Comparison of ENCODE assay signal across 13 cellular contexts in genomic region chr20:61817575-61817974, GRCh38.
DNase-seq lines count a peak whose midpoint lies in the region; ATAC-seq and TF ChIP-seq lines count a peak whose summit lies in the region.
"Had no signal": no experiment of that assay in that cellular context is flagged by ENCODE, and none has a peak within 500 bp of the region (broad histone marks: within the 10 kb centered on the region; RNA-seq: fewer than 3 reads in every experiment).

No MANE protein-coding gene starts in this region.

- H3K4me1 Mint-ChIP-seq in glutamatergic neuron (ENCODE audit: low read depth, unreplicated experiment) (peaks cover 1% of the 10 kb centered on the region), neural progenitor cell (peaks cover 15% of the 10 kb centered on the region)
- H3K4me1 Mint-ChIP-seq in activated CD8-positive, alpha-beta T cell treated with anti-CD3 and anti-CD28 coated beads for 36 hours (ENCODE audit: low read depth), result no peaks in the 10 kb centered on the region
- H3K4me1 Mint-ChIP-seq: CD4-positive, CD25-positive, alpha-beta regulatory T cell had no signal

- H3K4me3 ChIP-seq in BLaER1 treated with 17β-estradiol and CSF1 and Interleukin-3, amounts not matched to agents 10 nM and 100 nM, result no peak overlapping the region
- H3K4me3 ChIP-seq in HEK293 (ENCODE audit: low read depth, low read length) (no peak overlapping the region), neural progenitor cell (no peak overlapping the region)
- H3K4me3 ChIP-seq: A549 had no signal

- POLR2A ChIA-PET in HEK293 (lab: Yijun Ruan, JAX), result no interaction called here
- POLR2A ChIA-PET in activated CD8-positive, alpha-beta T cell treated with anti-CD3 and anti-CD28 coated beads for 36 hours (lab: Charles Lee), result no interaction called here

- no peak overlapping the region for H3K9ac ChIP-seq in BLaER1 treated with 17β-estradiol and CSF1 and Interleukin-3, amounts not matched to agents 10 nM and 100 nM
- H3K9ac ChIP-seq in neural progenitor cell, result no peak overlapping the region

- CTCF ChIA-PET in HEK293 (lab: Yijun Ruan, JAX), result no interaction called here
- CTCF ChIA-PET in activated CD8-positive, alpha-beta T cell treated with anti-CD3 and anti-CD28 coated beads for 36 hours (lab: Charles Lee), result no interaction called here

- H3K9me3 Mint-ChIP-seq in glutamatergic neuron (ENCODE audit: unreplicated experiment), result no peaks in the 10 kb centered on the region
- no peaks in the 10 kb centered on the region for H3K9me3 Mint-ChIP-seq in neural progenitor cell
- no peaks in the 10 kb centered on the region for H3K9me3 Mint-ChIP-seq in activated CD8-positive, alpha-beta T cell treated with anti-CD3 and anti-CD28 coated beads for 36 hours

- peak overlapping the region in 8 of 11 experiments; percentile 62 to 92 (median 80); a peak in 15 of 22 replicates for H3K4me2 ChIP-seq in BLaER1 treated with 17β-estradiol and CSF1 and Interleukin-3, amounts not matched to agents 10 nM and 100 nM
- no peak overlapping the region for H3K4me2 ChIP-seq in neural progenitor cell
- H3K4me2 ChIP-seq: A549 had no signal

- peak overlapping the region in 1 of 11 experiments; percentile 47; a peak in 2 of 22 replicates for H3K27ac ChIP-seq in BLaER1 treated with 17β-estradiol and CSF1 and Interleukin-3, amounts not matched to agents 10 nM and 100 nM
- H3K27ac ChIP-seq in HEK293 (ENCODE audit: extremely low read depth, low read depth, low read length) (no peak overlapping the region), neural progenitor cell (no peak overlapping the region)
- H3K27ac ChIP-seq: A549 had no signal

- no peak for TF ChIP-seq CTCF in HEK293 (tag by site-specific recombination; IDR thresholded peaks at IDR 0.05)
- TF ChIP-seq CTCF in glutamatergic neuron (IDR thresholded peaks at IDR 0.05; ENCODE audit: partially characterized antibody, unreplicated experiment), result no peak
- no peak for TF ChIP-seq CTCF in neural progenitor cell (IDR thresholded peaks at IDR 0.05)
- no peak for TF ChIP-seq CTCF in activated CD8-positive, alpha-beta T cell treated with anti-CD3 and anti-CD28 coated beads for 36 hours (IDR thresholded peaks at IDR 0.05)

- no peak for ATAC-seq in HG03378 (IDR thresholded peaks at IDR 0.05; ENCODE audit: unreplicated experiment)
- ATAC-seq in activated CD8-positive, alpha-beta T cell treated with anti-CD3 and anti-CD28 coated beads for 36 hours, result no peak
- ATAC-seq: A549 had no signal

- peaks cover 0 to 9% (median 0%) of the 10 kb centered on the region in 11 experiments; a peak in 4 of 22 replicates for H3K27me3 ChIP-seq in BLaER1 treated with 17β-estradiol and CSF1 and Interleukin-3, amounts not matched to agents 10 nM and 100 nM
- no peaks in the 10 kb centered on the region for H3K27me3 ChIP-seq in neural progenitor cell

- H3K79me2 ChIP-seq in neural progenitor cell (ENCODE audit: low read depth), result no peaks in the 10 kb centered on the region

- no peaks in the 10 kb centered on the region for H3F3A ChIP-seq in neural progenitor cell (ENCODE audit: low read depth)

- H3K4me3 Mint-ChIP-seq in glutamatergic neuron (ENCODE audit: unreplicated experiment) (no peak overlapping the region), neural progenitor cell (no peak overlapping the region)
- no peak overlapping the region for H3K4me3 Mint-ChIP-seq in activated CD8-positive, alpha-beta T cell treated with anti-CD3 and anti-CD28 coated beads for 36 hours
- H3K4me3 Mint-ChIP-seq: CD4-positive, CD25-positive, alpha-beta regulatory T cell had no signal

- peaks cover 0 to 32% (median 0%) of the 10 kb centered on the region in 11 experiments; a peak in 2 of 22 replicates for H4K20me1 ChIP-seq in BLaER1 treated with 17β-estradiol and CSF1 and Interleukin-3, amounts not matched to agents 10 nM and 100 nM
- no peaks in the 10 kb centered on the region for H4K20me1 ChIP-seq in neural progenitor cell (ENCODE audit: low read depth)

- peaks cover 0 to 70% (median 59%) of the 10 kb centered on the region in 10 experiments; a peak in 17 of 20 replicates for H3K4me1 ChIP-seq in BLaER1 treated with 17β-estradiol and CSF1 and Interleukin-3, amounts not matched to agents 10 nM and 100 nM
- H3K4me1 ChIP-seq in HEK293 (ENCODE audit: control insufficient read depth, insufficient read depth, low read length) (no peaks in the 10 kb centered on the region), neural progenitor cell (peaks cover 3% of the 10 kb centered on the region)
- H3K4me1 ChIP-seq: A549 had no signal

- no peaks in the 10 kb centered on the region for H3K36me3 ChIP-seq in BLaER1 treated with 17β-estradiol and CSF1 and Interleukin-3, amounts not matched to agents 10 nM and 100 nM
- H3K36me3 ChIP-seq in HEK293 (ENCODE audit: control insufficient read depth in 2 of 2, insufficient read depth in 1 of 2, low read length in 2 of 2), result no peaks in the 10 kb centered on the region
- no peaks in the 10 kb centered on the region for H3K36me3 ChIP-seq in neural progenitor cell

- intact Hi-C loops in activated CD8-positive, alpha-beta T cell treated with anti-CD3 and anti-CD28 coated beads for 36 hours (cut with micrococcal nuclease), result no loop called here

- H3K27me3 Mint-ChIP-seq in glutamatergic neuron (ENCODE audit: unreplicated experiment) (no peaks in the 10 kb centered on the region), neural progenitor cell (ENCODE audit: insufficient read depth, low read depth) (peaks cover 4% of the 10 kb centered on the region)
- H3K27me3 Mint-ChIP-seq in activated CD8-positive, alpha-beta T cell treated with anti-CD3 and anti-CD28 coated beads for 36 hours, result no peaks in the 10 kb centered on the region

- H3K36me3 Mint-ChIP-seq in glutamatergic neuron (ENCODE audit: unreplicated experiment) (no peaks in the 10 kb centered on the region), neural progenitor cell (no peaks in the 10 kb centered on the region)
- H3K36me3 Mint-ChIP-seq in activated CD8-positive, alpha-beta T cell treated with anti-CD3 and anti-CD28 coated beads for 36 hours (ENCODE audit: low read depth), result no peaks in the 10 kb centered on the region
- H3K36me3 Mint-ChIP-seq: CD4-positive, CD25-positive, alpha-beta regulatory T cell had no signal

- no peaks in the 10 kb centered on the region for H3K9me3 ChIP-seq in BLaER1 treated with 17β-estradiol and CSF1 and Interleukin-3, amounts not matched to agents 10 nM and 100 nM (replicated peaks in 1 of 11)
- no peaks in the 10 kb centered on the region for H3K9me3 ChIP-seq in HEK293 (ENCODE audit: control insufficient read depth, insufficient read depth, low read depth, low read length)
- no peaks in the 10 kb centered on the region for H3K9me3 ChIP-seq in neural progenitor cell (ENCODE audit: low read depth)
- H3K9me3 ChIP-seq: A549 had no signal

- H2AFZ ChIP-seq in neural progenitor cell (replicated peaks), result no peak overlapping the region

- peak; percentile 15 for DNase-seq in glutamatergic neuron
- no peak for DNase-seq in neural progenitor cell (ENCODE audit: low spot score)
- DNase-seq in putamen (ENCODE audit: low spot score), result no peak
- no peak for DNase-seq in activated CD8-positive, alpha-beta T cell treated with anti-CD3 and anti-CD28 coated beads for 36 hours
- no peak for DNase-seq in AML-193 (lab: John Stamatoyannopoulos, UW)
- DNase-seq: CD4-positive, CD25-positive, alpha-beta regulatory T cell; DMS53; GF-D8; H7 had no signal

- H3K27ac Mint-ChIP-seq in glutamatergic neuron (ENCODE audit: unreplicated experiment) (no peak overlapping the region), neural progenitor cell (peak overlapping the region; percentile 82)
- no peak overlapping the region for H3K27ac Mint-ChIP-seq in activated CD8-positive, alpha-beta T cell treated with anti-CD3 and anti-CD28 coated beads for 36 hours
- H3K27ac Mint-ChIP-seq: CD4-positive, CD25-positive, alpha-beta regulatory T cell had no signal

TF ChIP-seq in HEK293, 187 proteins besides CTCF, POLR2A, EP300 and RAD21:
- TF ChIP-seq ZNF426 (tag by site-specific recombination; IDR thresholded peaks at IDR 0.05) (no peak), ZIC2 (tag by site-specific recombination; IDR thresholded peaks at IDR 0.05) (peak; percentile 42; the same call in 1 of the 2 replicates), ZNF302 (tag by site-specific recombination; IDR thresholded peaks at IDR 0.05; ENCODE audit: low read depth) (no peak), ZNF148 (tag by site-specific recombination; IDR thresholded peaks at IDR 0.05; ENCODE audit: borderline replicate concordance) (no peak)
